Comparison of ENCODE assay signal across 24 cellular contexts in genomic region chrX:26848511-26848910, GRCh38.
A peak's percentile ranks its signal among the peaks of the same experiment; 100 is the strongest.
DNase-seq lines count a peak whose midpoint lies in the region; ATAC-seq, FAIRE-seq and TF ChIP-seq lines count a peak whose summit lies in the region.
"Had no signal": no experiment of that assay in that cellular context is flagged by ENCODE, and none has a peak within 500 bp of the region (broad histone marks: within the 10 kb centered on the region; RNA-seq: fewer than 3 reads in every experiment).

No MANE protein-coding gene starts in this region.

- no peaks in the 10 kb centered on the region for H4K20me1 ChIP-seq in astrocyte (ENCODE audit: insufficient read depth, low read length)
- H4K20me1 ChIP-seq: BLaER1 had no signal

- H3K4me1 Mint-ChIP-seq in astrocyte (ENCODE audit: low read depth, unreplicated experiment), result peaks cover 4% of the 10 kb centered on the region

- H3K4me2 ChIP-seq in astrocyte (ENCODE audit: low read length), result no peak overlapping the region
- H3K4me2 ChIP-seq: BLaER1, KMS-11 had no signal

- no peak overlapping the region for H3K27ac Mint-ChIP-seq in astrocyte (ENCODE audit: unreplicated experiment)
- H3K27ac Mint-ChIP-seq: CD4-positive, alpha-beta T cell had no signal

- H3K27ac ChIP-seq in astrocyte (ENCODE audit: low read depth, low read length), result no peak overlapping the region
- H3K27ac ChIP-seq: BLaER1, HL-60, KMS-11 had no signal

- no peak overlapping the region for H3K9ac ChIP-seq in astrocyte (ENCODE audit: low read length)
- H3K9ac ChIP-seq: BLaER1, KMS-11 had no signal

- peak; percentile 37 for FAIRE-seq in astrocyte (lab: Jason Lieb, UNC)

- H3K36me3 ChIP-seq in astrocyte (ENCODE audit: insufficient read depth, low read length), result no peaks in the 10 kb centered on the region
- H3K36me3 ChIP-seq: BLaER1 had no signal

- H3K27me3 ChIP-seq in astrocyte (ENCODE audit: insufficient read depth, low read length), result no peaks in the 10 kb centered on the region

- H3K79me2 ChIP-seq in astrocyte (ENCODE audit: insufficient read depth, low read length), result no peaks in the 10 kb centered on the region

- no peak overlapping the region for H2AFZ ChIP-seq in astrocyte (ENCODE audit: low read depth, low read length)

- no peaks in the 10 kb centered on the region for H3K9me3 ChIP-seq in astrocyte (ENCODE audit: insufficient read depth, low read depth, low read length)
- H3K9me3 ChIP-seq: BLaER1 had no signal

- H3K27me3 Mint-ChIP-seq in astrocyte (ENCODE audit: low read depth, unreplicated experiment), result no peaks in the 10 kb centered on the region
- H3K27me3 Mint-ChIP-seq: CD4-positive, alpha-beta T cell had no signal

- DNase-seq in astrocyte (ENCODE audit: low read depth) (peak; percentile 1), dermis blood vessel endothelial cell (peak; percentile 49), fibroblast of the aortic adventitia (ENCODE audit: low read depth) (peak; percentile 8), amygdala (lab: John Stamatoyannopoulos, UW) (no peak), germinal center (ENCODE audit: low spot score) (no peak)
- DNase-seq: ACHN; CD4-positive, alpha-beta T cell; COR-L47; DMS 273 treated with DMSO at 0.1 percent for 48 hours; DMS79 treated with DMSO at 0.1 percent for 48 hours; H7; IMR-90; MV-4-11; NCI-H1694; NCI-H2081; NCI-H2171; NCI-H524 treated with DMSO at 0.1 percent for 48 hours; NCI-H82 had no signal

- TF ChIP-seq CTCF in astrocyte (IDR thresholded peaks at IDR 0.05; ENCODE audit: insufficient read depth, low read depth, low read length), result no peak
- no peak for TF ChIP-seq CTCF in fibroblast of the aortic adventitia (IDR thresholded peaks at IDR 0.05; ENCODE audit: insufficient read depth, low read length)

- H3K4me3 ChIP-seq in astrocyte (ENCODE audit: insufficient read depth, low read depth, low read length) (no peak overlapping the region), fibroblast of the aortic adventitia (ENCODE audit: low read depth, low read length) (no peak overlapping the region)
- H3K4me3 ChIP-seq: BLaER1 had no signal

- H3K36me3 Mint-ChIP-seq in astrocyte (ENCODE audit: low read depth, unreplicated experiment), result no peaks in the 10 kb centered on the region

- H3K4me1 ChIP-seq in astrocyte (ENCODE audit: insufficient read depth, low read length), result peaks cover 4% of the 10 kb centered on the region
- H3K4me1 ChIP-seq: BLaER1 had no signal

- H3K9me3 Mint-ChIP-seq in astrocyte (ENCODE audit: unreplicated experiment), result no peaks in the 10 kb centered on the region

- ATAC-seq in GM21717 (IDR thresholded peaks at IDR 0.05; ENCODE audit: unreplicated experiment) (no peak), HG03460 (IDR thresholded peaks at IDR 0.05; ENCODE audit: unreplicated experiment) (no peak)
- ATAC-seq: Panc1 had no signal

- H3K4me3 Mint-ChIP-seq in astrocyte (ENCODE audit: unreplicated experiment), result no peak overlapping the region
- H3K4me3 Mint-ChIP-seq: CD4-positive, alpha-beta T cell had no signal

Comparison
In these comparisons a context has a peak if more than half of its experiments do, and no peak if none do; other contexts are left out.
1. DNase-seq: peak in astrocyte (single experiment), dermis blood vessel endothelial cell (single experiment) and fibroblast of the aortic adventitia (single experiment); none in amygdala (0 of 56) and germinal center (single experiment).